In genomic region chr14:55212611-55213010, GRCh38 we compare ENCODE assay signal across 16 cellular contexts. TPM values are rescaled to one million over a fixed set of nuclear protein-coding genes. Genes with fewer than 3 reads are reported as not detected.
DNase-seq lines count a peak whose midpoint lies in the region; ATAC-seq, FAIRE-seq and TF ChIP-seq lines count a peak whose summit lies in the region.
"Had no signal": no experiment of that assay in that cellular context is flagged by ENCODE, and none has a peak within 500 bp of the region (broad histone marks: within the 10 kb centered on the region; RNA-seq: fewer than 3 reads in every experiment).

No MANE protein-coding gene starts in this region.

- ATAC-seq in A549 (peak in 1 of 2 experiments; percentile 32; a peak in 3 of 6 replicates), HG02678 (IDR thresholded peaks at IDR 0.05; ENCODE audit: unreplicated experiment) (no peak)

- H3K27me3 Mint-ChIP-seq in HFFc6 (ENCODE audit: insufficient read depth), result peaks cover 11% of the 10 kb centered on the region; the same call in 1 of the 2 replicates
- H3K27me3 Mint-ChIP-seq: activated B cell treated with CpG ODN at 0.5 μM for 24 hours had no signal

- peaks cover 7% of the 10 kb centered on the region for H3K4me1 Mint-ChIP-seq in HFFc6 (ENCODE audit: low read depth)

- H3K4me1 ChIP-seq in A549 (no peaks in the 10 kb centered on the region), HAP-1 (peaks cover 13% of the 10 kb centered on the region)
- H3K4me1 ChIP-seq: pancreas, Peyer's patch, testis had no signal

- no peak for TF ChIP-seq RAD21 in A549 (conservative IDR thresholded peaks at IDR 0.05 in 1 of 2, IDR thresholded peaks at IDR 0.05 in 1 of 2)

- in situ Hi-C loops in HAP-1 (cut with MboI; ENCODE audit: low sequenced_read_pairs), result no loop called here

- TF ChIP-seq POLR2A in A549 (IDR thresholded peaks at IDR 0.05; ENCODE audit: low read length), result no peak

- DNase-seq in A549 (ENCODE audit: low read depth in 1 of 2, low spot score in 1 of 2) (no peak), HAP-1 (ENCODE audit: low spot score in 2 of 2) (peak; percentile 43 to 81), NCI-H69 (lab: John Stamatoyannopoulos, UW) (peak; percentile 89), bronchial epithelial cell (ENCODE audit: low read depth) (peak; percentile 17), H7 (no peak), medulla oblongata (ENCODE audit: extremely low spot score) (no peak), HFFc6 (no peak)
- DNase-seq: activated B cell treated with CpG ODN at 0.5 μM for 24 hours; activated CD8-positive, alpha-beta memory T cell treated with anti-CD3 and anti-CD28 coated beads for 24 hours; cerebellar nuclear complex had no signal

- no peak overlapping the region for H3K27ac Mint-ChIP-seq in HFFc6
- H3K27ac Mint-ChIP-seq: activated B cell treated with CpG ODN at 0.5 μM for 24 hours; activated T-helper 2 cell treated with anti-CD3 and anti-CD28 coated beads, Interferon-gamma antibody, Interleukin-2, Interleukin-4, amounts not matched to agents 10 μg/mL and 5 μg/mL and 100 μg/mL, durations not matched to agents 14 hours and 24 hours and 36 hours had no signal

- no peak overlapping the region for H3K4me2 ChIP-seq in A549

- H3K4me3 Mint-ChIP-seq in HFFc6, result no peak overlapping the region
- H3K4me3 Mint-ChIP-seq: activated B cell treated with CpG ODN at 0.5 μM for 24 hours had no signal

- no peaks in the 10 kb centered on the region for H3K36me3 Mint-ChIP-seq in HFFc6 (ENCODE audit: low read depth)

- H3K4me3 ChIP-seq in A549, result no peak overlapping the region
- no peak overlapping the region for H3K4me3 ChIP-seq in HAP-1
- no peak overlapping the region for H3K4me3 ChIP-seq in bronchial epithelial cell (ENCODE audit: low read depth, low read length)
- H3K4me3 ChIP-seq in H7 (ENCODE audit: insufficient read depth, low read depth, low read length), result no peak overlapping the region
- H3K4me3 ChIP-seq: GM12878, pancreas, Peyer's patch, testis had no signal

- H3K36me3 ChIP-seq in HAP-1 (replicated peaks), result no peaks in the 10 kb centered on the region
- H3K36me3 ChIP-seq in bronchial epithelial cell (ENCODE audit: control insufficient read depth, insufficient read depth, low read length), result no peaks in the 10 kb centered on the region
- no peaks in the 10 kb centered on the region for H3K36me3 ChIP-seq in H7 (replicated peaks; ENCODE audit: control insufficient read depth, insufficient read depth, low read length)
- H3K36me3 ChIP-seq: pancreas, Peyer's patch had no signal

- 73% methylated on average over 11 of the region's 11 CpGs for WGBS in A549 (ENCODE audit: missing lambda C conversion rate)

- CTCF ChIA-PET in A549 (lab: Yijun Ruan, JAX), result interaction anchor here (0.9 to 3.6 kb wide), 18 partner anchors 10 to 1262 kb away, joined by 3 to 20 read pairs (median 4); partner anchors contain the start of gene FBXO34

- H3K9me3 ChIP-seq in A549 (no peaks in the 10 kb centered on the region), HAP-1 (no peaks in the 10 kb centered on the region)
- H3K9me3 ChIP-seq: pancreas, Peyer's patch, testis had no signal

- TF ChIP-seq CTCF in A549 (IDR thresholded peaks at IDR 0.05), result no peak
- no peak for TF ChIP-seq CTCF in bronchial epithelial cell (IDR thresholded peaks at IDR 0.05; ENCODE audit: insufficient read depth, low read length, severe bottlenecking)
- TF ChIP-seq CTCF in HFFc6 (IDR thresholded peaks at IDR 0.05), result no peak

- TF ChIP-seq EP300 in A549 (IDR thresholded peaks at IDR 0.05), result no peak

- POLR2A ChIA-PET in A549 (lab: Yijun Ruan, JAX), result no interaction called here

- H3K27me3 ChIP-seq in HAP-1 (ENCODE audit: low read depth), result no peaks in the 10 kb centered on the region
- H3K27me3 ChIP-seq in bronchial epithelial cell (ENCODE audit: control insufficient read depth, insufficient read depth, low read length), result peaks cover under 1% of the 10 kb centered on the region
- H3K27me3 ChIP-seq in H7 (ENCODE audit: control insufficient read depth, insufficient read depth, low read length), result no peaks in the 10 kb centered on the region; the same call in none of the 2 replicates
- H3K27me3 ChIP-seq: pancreas, Peyer's patch, testis had no signal

- H3K27ac ChIP-seq in A549, result no peak overlapping the region
- H3K27ac ChIP-seq: pancreas, Peyer's patch, testis had no signal

- no peak for FAIRE-seq in A549 (lab: Jason Lieb, UNC)
- FAIRE-seq in bronchial epithelial cell (lab: Jason Lieb, UNC), result no peak

- H3K9me3 Mint-ChIP-seq in HFFc6, result no peaks in the 10 kb centered on the region
- H3K9me3 Mint-ChIP-seq: activated B cell treated with CpG ODN at 0.5 μM for 24 hours; activated T-helper 2 cell treated with anti-CD3 and anti-CD28 coated beads, Interferon-gamma antibody, Interleukin-2, Interleukin-4, amounts not matched to agents 10 μg/mL and 5 μg/mL and 100 μg/mL, durations not matched to agents 14 hours and 24 hours and 36 hours had no signal

TF ChIP-seq in A549, 52 proteins besides CTCF, POLR2A, EP300 and RAD21:
- TF ChIP-seq MYC (IDR thresholded peaks at IDR 0.05; ENCODE audit: borderline replicate concordance, low read length), result no peak
- TF ChIP-seq MAFK (IDR thresholded peaks at IDR 0.05; ENCODE audit: partially characterized antibody), result peak; percentile 1
- no peak for TF ChIP-seq ESRRA (IDR thresholded peaks at IDR 0.05; ENCODE audit: borderline replicate concordance, low read length)
- no peak for TF ChIP-seq USF2 (IDR thresholded peaks at IDR 0.05)
- TF ChIP-seq KDM1A (IDR thresholded peaks at IDR 0.05; ENCODE audit: low read depth), result no peak
- TF ChIP-seq HES2 (IDR thresholded peaks at IDR 0.05), result no peak

RNA-seq across cellular contexts. Expression of gene DLGAP5, which starts 21.2 kb away (rescaled TPM):
- 28.5 and 46.6 TPM in 2 replicates for polyA plus RNA-seq in A549 (2011; rRNA removed)
- 8.6 and 9.7 TPM in 2 replicates for polyA plus RNA-seq in A549 (2012; cell fraction: cytosol; rRNA removed)
- polyA plus RNA-seq in A549 (2012; cell fraction: nucleus; rRNA removed), result 6.0 and 8.2 TPM in 2 replicates
- polyA plus RNA-seq in A549 (2017; fragmentation: RNase III; extraction: RNeasy Plus Mini Kit Qiagen cat#74134 plus additional on column Dnase treatment), result 42.1 to 49.6 TPM (median 46.1 TPM) in 3 replicates
- 8.5 and 10.4 TPM in 2 replicates for polyA minus RNA-seq in A549 (2011; rRNA and poly(A)+ RNA removed)
- 0.26 and 0.38 TPM in 2 replicates for total RNA-seq in bronchial epithelial cell
- total RNA-seq in H7 (2014; rRNA removed; shearing (Covaris generic)), result 102 and 147 TPM in 2 replicates
- 10 to 100 TPM; 21.8 to 58.3 (median 52.5) TPM for total RNA-seq in HFFc6 (2021; fragmentation: NEBNext Ultra II Directional; extraction: Animal tissue kit (Norgen Biotek cat#: 25700))
- polyA plus RNA-seq: pancreas had no signal

RNA-seq across cellular contexts. Expression of gene FBXO34, which starts 58.6 kb away (rescaled TPM):
- polyA plus RNA-seq in A549 (2011; rRNA removed), result 27.4 and 28.0 TPM in 2 replicates
- 8.1 and 8.7 TPM in 2 replicates for polyA plus RNA-seq in A549 (2012; cell fraction: cytosol; rRNA removed)
- polyA plus RNA-seq in A549 (2012; cell fraction: nucleus; rRNA removed), result 15.1 and 19.3 TPM in 2 replicates
- 13.9 to 15.4 TPM (median 14.8 TPM) in 3 replicates for polyA plus RNA-seq in A549 (2017; fragmentation: RNase III; extraction: RNeasy Plus Mini Kit Qiagen cat#74134 plus additional on column Dnase treatment)
- polyA minus RNA-seq in A549 (2011; rRNA and poly(A)+ RNA removed), result 15.9 and 17.4 TPM in 2 replicates
- total RNA-seq in bronchial epithelial cell, result 28.9 and 29.5 TPM in 2 replicates
- 13.8 and 16.6 TPM in 2 replicates for total RNA-seq in H7 (2014; rRNA removed; shearing (Covaris generic))
- total RNA-seq in HFFc6 (2021; fragmentation: NEBNext Ultra II Directional; extraction: Animal tissue kit (Norgen Biotek cat#: 25700)), result 10 to 100 TPM; 10.3 to 13.5 (median 11.7) TPM

Comparison
In these comparisons a context has a peak if more than half of its experiments do, and no peak if none do; other contexts are left out.
1. DNase-seq: peak in HAP-1 (2 of 2), NCI-H69 (single experiment) and bronchial epithelial cell (single experiment); none in A549 (0 of 2), H7 (single experiment), medulla oblongata (single experiment) and HFFc6 (single experiment).
2. RNA of gene DLGAP5, which starts 21.2 kb away (total RNA-seq): 102 to 147 TPM in H7 and 21.8 to 58.3 TPM in HFFc6; 0.26 to 0.38 TPM in bronchial epithelial cell; every median in the first group is over 10 times any median in the second.